In genomic region chr18:21664069-21664468, GRCh38 we compare ENCODE assay signal across 23 cellular contexts. TPM values are rescaled to one million over a fixed set of nuclear protein-coding genes. Genes with fewer than 3 reads are reported as not detected.
DNase-seq lines count a peak whose midpoint lies in the region; ATAC-seq and TF ChIP-seq lines count a peak whose summit lies in the region.
"Had no signal": no experiment of that assay in that cellular context is flagged by ENCODE, and none has a peak within 500 bp of the region (broad histone marks: within the 10 kb centered on the region; RNA-seq: fewer than 3 reads in every experiment).

No MANE protein-coding gene starts in this region.

- H3K79me2 ChIP-seq in PC-3 (ENCODE audit: low read length), result no peaks in the 10 kb centered on the region; the same call in 1 of the 2 replicates

- H3K4me1 ChIP-seq in PC-3 (ENCODE audit: insufficient read depth, low read length) (peaks cover 30% of the 10 kb centered on the region), mucosa of descending colon (ENCODE audit: low read depth) (peaks cover 10% of the 10 kb centered on the region), thyroid gland (peaks cover 5 to 9% of the 10 kb centered on the region in 2 donors)
- H3K4me1 ChIP-seq: BLaER1 had no signal

- no peak overlapping the region for H3K27ac Mint-ChIP-seq in activated T-helper 17 cell treated with anti-CD3 and anti-CD28 coated beads, Interleukin-2, amount 50 U/mL, for 72 hours
- H3K27ac Mint-ChIP-seq: CD4-positive, alpha-beta T cell had no signal

- no peak for TF ChIP-seq CTCF in PC-3 (conservative IDR thresholded peaks at IDR 0.05; ENCODE audit: low read depth, low read length)
- no peak for TF ChIP-seq CTCF in mucosa of descending colon (IDR thresholded peaks at IDR 0.05)
- no peak for TF ChIP-seq CTCF in thyroid gland (IDR thresholded peaks at IDR 0.05)
- TF ChIP-seq CTCF in coronary artery (IDR thresholded peaks at IDR 0.05), result no peak

- H2AFZ ChIP-seq in PC-3 (ENCODE audit: low read length), result no peak overlapping the region

- peak; percentile 31 for ATAC-seq in Right ventricle myocardium superior (ENCODE audit: poor library complexity)
- ATAC-seq in Right ventricle myocardium inferior, result no peak
- ATAC-seq in PC-3, result peak; percentile 72
- ATAC-seq in mucosa of descending colon, result peak; percentile 40
- ATAC-seq in activated T-helper 17 cell treated with anti-CD3 and anti-CD28 coated beads, Interleukin-2, amount 50 U/mL, for 72 hours (replicated peaks), result no peak
- ATAC-seq: Panc1 had no signal

- H3K9me3 ChIP-seq in PC-3 (ENCODE audit: low read length), result no peaks in the 10 kb centered on the region
- no peaks in the 10 kb centered on the region for H3K9me3 ChIP-seq in mucosa of descending colon
- no peaks in the 10 kb centered on the region for H3K9me3 ChIP-seq in thyroid gland
- H3K9me3 ChIP-seq: BLaER1 had no signal

- H3K27me3 ChIP-seq in PC-3 (ENCODE audit: low read length), result no peaks in the 10 kb centered on the region
- H3K27me3 ChIP-seq in thyroid gland, result no peaks in the 10 kb centered on the region
- H3K27me3 ChIP-seq: BLaER1 had no signal

- H3K27ac ChIP-seq in PC-3 (ENCODE audit: low read length), result peak overlapping the region; percentile 70
- peak overlapping the region in 2 of 3 donors; percentile 3 to 32 for H3K27ac ChIP-seq in thyroid gland
- no peak overlapping the region for H3K27ac ChIP-seq in coronary artery
- H3K27ac ChIP-seq: BLaER1, KMS-11, RWPE1, SK-N-MC had no signal

- H3F3A ChIP-seq in PC-3 (ENCODE audit: low read length, unreplicated experiment), result peaks cover 5% of the 10 kb centered on the region

- H3K27me3 Mint-ChIP-seq in activated T-helper 17 cell treated with anti-CD3 and anti-CD28 coated beads, Interleukin-2, amount 50 U/mL, for 72 hours, result no peaks in the 10 kb centered on the region
- H3K27me3 Mint-ChIP-seq: CD4-positive, alpha-beta T cell had no signal

- intact Hi-C loops in Right ventricle myocardium superior (cut with DNase I) (no loop called here), Right ventricle myocardium inferior (cut with DNase I) (no loop called here), PC-3 (cut with micrococcal nuclease) (no loop called here), mucosa of descending colon (cut with DNase I, micrococcal nuclease) (no loop called here), thyroid gland (cut with DNase I) (no loop called here)

- H3K36me3 Mint-ChIP-seq in activated T-helper 17 cell treated with anti-CD3 and anti-CD28 coated beads, Interleukin-2, amount 50 U/mL, for 72 hours (ENCODE audit: low read depth), result peaks cover 22% of the 10 kb centered on the region

- H3K4me3 Mint-ChIP-seq in activated T-helper 17 cell treated with anti-CD3 and anti-CD28 coated beads, Interleukin-2, amount 50 U/mL, for 72 hours, result no peak overlapping the region
- H3K4me3 Mint-ChIP-seq: CD4-positive, alpha-beta T cell had no signal

- H3K4me3 ChIP-seq in PC-3 (ENCODE audit: low read length) (no peak overlapping the region), mucosa of descending colon (no peak overlapping the region), thyroid gland (replicated peaks in 1 of 3) (no peak overlapping the region), coronary artery (no peak overlapping the region)
- H3K4me3 ChIP-seq: BLaER1, SK-N-MC had no signal

- no peaks in the 10 kb centered on the region for H3K9me2 ChIP-seq in PC-3 (replicated peaks; ENCODE audit: low read length)

- no peak overlapping the region for H3K4me2 ChIP-seq in PC-3 (ENCODE audit: low read length)
- H3K4me2 ChIP-seq: BLaER1, KMS-11 had no signal

- no peaks in the 10 kb centered on the region for H4K20me1 ChIP-seq in PC-3 (ENCODE audit: low read length)
- H4K20me1 ChIP-seq: BLaER1 had no signal

- H3K9ac ChIP-seq in PC-3 (ENCODE audit: low read length), result 0 out of 2 replicates have a peak overlapping the region, but pooled peaks have one; percentile 1
- H3K9ac ChIP-seq: BLaER1, KMS-11 had no signal

- DNase-seq in Right ventricle myocardium superior (no peak), Right ventricle myocardium inferior (ENCODE audit: missing footprints) (no peak), PC-3 (peak; percentile 70), mucosa of descending colon (no peak), thyroid gland (no peak), NCI-H2171 (lab: John Stamatoyannopoulos, UW) (no peak), coronary artery (ENCODE audit: low spot score) (no peak)
- DNase-seq: CD4-positive, alpha-beta T cell; DMS79 treated with DMSO at 0.1 percent for 48 hours; HCEC 1CT; IMR-90; NCI-H1048; NCI-H1694; NCI-H226; NCI-H510A; NCI-H69; SIG-M5 had no signal

- WGBS in thyroid gland, 2 donors, result 86 to 93% methylated on average over 2 of the region's 2 CpGs

- no TSS peak for BruUV-seq in PC-3 (replicated peaks; lab: Mats Ljungman, UMichigan)

- POLR2A ChIA-PET in PC-3 (lab: Charles Lee; ENCODE audit: unreplicated experiment), result interaction anchor here (0.6 kb wide), 1 partner anchor 9 kb away, joined by 3 read pairs; no protein-coding TSS in a partner anchor

- no peak for TF ChIP-seq POLR2A in thyroid gland (IDR thresholded peaks at IDR 0.05)

- H3K9me3 Mint-ChIP-seq in activated T-helper 17 cell treated with anti-CD3 and anti-CD28 coated beads, Interleukin-2, amount 50 U/mL, for 72 hours, result no peaks in the 10 kb centered on the region
- H3K9me3 Mint-ChIP-seq: CD4-positive, alpha-beta T cell had no signal

- peaks cover 11% of the 10 kb centered on the region; the same call in 1 of the 2 replicates for H3K36me3 ChIP-seq in PC-3 (ENCODE audit: low read depth, low read length)
- no peaks in the 10 kb centered on the region for H3K36me3 ChIP-seq in mucosa of descending colon (ENCODE audit: low read depth)
- no peaks in the 10 kb centered on the region for H3K36me3 ChIP-seq in thyroid gland

- CTCF ChIA-PET in PC-3 (lab: Charles Lee), result no interaction called here

- H3K4me1 Mint-ChIP-seq in activated T-helper 17 cell treated with anti-CD3 and anti-CD28 coated beads, Interleukin-2, amount 50 U/mL, for 72 hours, result no peaks in the 10 kb centered on the region

RNA-seq across cellular contexts. Expression of gene ABHD3, which starts 40.5 kb away (rescaled TPM):
- total RNA-seq in Right ventricle myocardium superior (5.0 TPM), Right ventricle myocardium inferior (5.4 TPM), PC-3 (2014; rRNA removed) (17.9 and 21.4 TPM in 2 replicates), mucosa of descending colon (100 to 1,000 TPM in 2 of 3 donors, 10 to 100 TPM in 1; 82.7 to 160 (median 150) TPM), thyroid gland (10 to 100 TPM; 17.6 to 28.2 (median 24.5) TPM)
- 10 to 100 TPM; 28.9 to 48.4 TPM for total RNA-seq in activated T-helper 17 cell treated with anti-CD3 and anti-CD28 coated beads, Interleukin-2, amount 50 U/mL, for 72 hours

RNA-seq across cellular contexts. Expression of gene SNRPD1, which starts 52.0 kb away (rescaled TPM):
- 24.7 TPM for total RNA-seq in Right ventricle myocardium superior
- 24.9 TPM for total RNA-seq in Right ventricle myocardium inferior
- 73.2 and 82.2 TPM in 2 replicates for total RNA-seq in PC-3 (2014; rRNA removed)
- total RNA-seq in mucosa of descending colon, result 10 to 100 TPM; 29.5 to 42.2 (median 32.2) TPM
- 1 to 10 TPM; 4.1 to 8.5 (median 6.7) TPM for total RNA-seq in thyroid gland
- total RNA-seq in activated T-helper 17 cell treated with anti-CD3 and anti-CD28 coated beads, Interleukin-2, amount 50 U/mL, for 72 hours, result 100 to 1,000 TPM in 1 of 2 donors, 10 to 100 TPM in 1; 69.2 to 134 TPM

Comparison
In these comparisons a context has a peak if more than half of its experiments do, and no peak if none do; other contexts are left out.
1. ATAC-seq: peak in Right ventricle myocardium superior (single experiment), PC-3 (single experiment) and mucosa of descending colon (single experiment); none in Right ventricle myocardium inferior (single experiment) and activated T-helper 17 cell treated with anti-CD3 and anti-CD28 coated beads, Interleukin-2, amount 50 U/mL, for 72 hours (single experiment).
2. H3K27ac ChIP-seq: peak in PC-3 (single experiment) and thyroid gland (2 of 3); none in coronary artery (0 of 2).